21 cellular contexts compared by ENCODE assay signal in genomic region chr19:28968721-28969120, GRCh38.
"Had no signal": no experiment of that assay in that cellular context is flagged by ENCODE, and none has a peak within 500 bp of the region (broad histone marks: within the 10 kb centered on the region; RNA-seq: fewer than 3 reads in every experiment).

No MANE protein-coding gene starts in this region.

- H3K27ac Mint-ChIP-seq: IgD-negative memory B cell had no signal

- H3K4me1 Mint-ChIP-seq: IgD-negative memory B cell had no signal

- FAIRE-seq: RCC 7860 had no signal

- H3K4me1 ChIP-seq: SJSA1 had no signal

- H3K27ac ChIP-seq: SJSA1, SK-N-MC had no signal

- DNase-seq: KBM-7, MV-4-11, NCI-H1048, NCI-H1105, NCI-H1417, NCI-H1436 treated with DMSO at 0.1 percent for 48 hours, NCI-H1694, NCI-H187 treated with DMSO at 0.1 percent for 48 hours, NCI-H2029 treated with DMSO at 0.1 percent for 48 hours, NCI-H2171 treated with DMSO at 0.1 percent for 48 hours, NCI-H2227 treated with DMSO at 0.1 percent for 48 hours, NCI-H524, NCI-H526 treated with DMSO at 0.1 percent for 48 hours, NCI-H748 treated with DMSO at 0.1 percent for 48 hours, Right ventricle myocardium superior, RPMI8226, SIG-M5 had no signal

- H3K4me3 ChIP-seq: SJSA1, SK-N-MC had no signal

- H3K27me3 ChIP-seq: SJSA1 had no signal

- H3K36me3 ChIP-seq: SJSA1 had no signal

- H3K4me3 Mint-ChIP-seq: IgD-negative memory B cell had no signal

- H3K27me3 Mint-ChIP-seq: IgD-negative memory B cell had no signal

- H3K9me3 ChIP-seq: SJSA1 had no signal

- H3K36me3 Mint-ChIP-seq: IgD-negative memory B cell had no signal
